ENCODE assay signal across 28 cellular contexts in genomic region chr11:8100151-8100550, GRCh38. TPM values are rescaled to one million over a fixed set of nuclear protein-coding genes. Genes with fewer than 3 reads are reported as not detected.
DNase-seq lines count a peak whose midpoint lies in the region; ATAC-seq and TF ChIP-seq lines count a peak whose summit lies in the region.
"Had no signal": no experiment of that assay in that cellular context is flagged by ENCODE, and none has a peak within 500 bp of the region (broad histone marks: within the 10 kb centered on the region; RNA-seq: fewer than 3 reads in every experiment).

No MANE protein-coding gene starts in this region.

- WGBS in heart left ventricle, 4 donors: 89 to 93% (median 91%) methylated on average over 14 of the region's 14 CpGs
- 83 to 89% (median 87%) methylated on average over 14 of the region's 14 CpGs for WGBS in spleen, 5 donors

- ATAC-seq in heart left ventricle (no peak), left lobe of liver (no peak), sciatic nerve (no peak)
- ATAC-seq: GM23338 had no signal

- H3K36me3 ChIP-seq in right atrium auricular region: peaks cover 45% of the 10 kb centered on the region
- H3K36me3 ChIP-seq in heart left ventricle: peaks cover 0 to 84% (median 55%) of the 10 kb centered on the region in 9 donors
- peaks cover 44% of the 10 kb centered on the region for H3K36me3 ChIP-seq in osteoblast (ENCODE audit: insufficient read depth, low read length)
- H3K36me3 ChIP-seq in spleen: peaks cover 0 to 51% (median 11%) of the 10 kb centered on the region in 6 donors
- H3K36me3 ChIP-seq: SJSA1 had no signal

- TF ChIP-seq POLR2A in heart left ventricle (IDR thresholded peaks at IDR 0.05) (no peak), spleen (IDR thresholded peaks at IDR 0.05) (no peak)

- H3K4me3 ChIP-seq in right atrium auricular region (no peak overlapping the region), heart left ventricle (no peak overlapping the region), osteoblast (ENCODE audit: insufficient read depth, low read length) (no peak overlapping the region), spleen (no peak overlapping the region)
- H3K4me3 ChIP-seq: GM23338, MG63, PC-9, SJSA1 had no signal

- H3K4me2 ChIP-seq in osteoblast (ENCODE audit: insufficient read depth, low read length): no peak overlapping the region
- H3K4me2 ChIP-seq: GM23338, PC-9 had no signal

- no peak for TF ChIP-seq CTCF in right atrium auricular region (IDR thresholded peaks at IDR 0.05)
- no peak for TF ChIP-seq CTCF in heart left ventricle (IDR thresholded peaks at IDR 0.05)
- no peak for TF ChIP-seq CTCF in osteoblast (IDR thresholded peaks at IDR 0.05; ENCODE audit: extremely low read depth, low read depth, low read length)
- TF ChIP-seq CTCF in spleen (IDR thresholded peaks at IDR 0.05 in 8 of 11, conservative IDR thresholded peaks at IDR 0.05 in 3 of 11): no peak

- no peaks in the 10 kb centered on the region for H3K9me3 ChIP-seq in right atrium auricular region
- H3K9me3 ChIP-seq in heart left ventricle: no peaks in the 10 kb centered on the region
- no peaks in the 10 kb centered on the region for H3K9me3 ChIP-seq in osteoblast (ENCODE audit: low read depth, low read length)
- H3K9me3 ChIP-seq in spleen: no peaks in the 10 kb centered on the region
- H3K9me3 ChIP-seq: MG63, SJSA1 had no signal

- peak; percentile 34 for DNase-seq in right atrium auricular region (ENCODE audit: low spot score)
- DNase-seq in heart left ventricle: no peak
- DNase-seq in left lobe of liver (ENCODE audit: low spot score): peak; percentile 28
- DNase-seq in sciatic nerve (ENCODE audit: low spot score): peak; percentile 40
- DNase-seq in osteoblast (ENCODE audit: insufficient read length, low spot score, missing footprints): no peak
- no peak for DNase-seq in NCI-H345 (lab: John Stamatoyannopoulos, UW)
- no peak for DNase-seq in spleen
- DNase-seq: Calu3; DMS79 treated with DMSO at 0.1 percent for 48 hours; GF-D8; H9; HFFc6; IMR-90; KG1; MG63; NCI-H1105 treated with DMSO at 0.1 percent for 48 hours; NCI-H146; NCI-H1930; NCI-H2107; NCI-H446; NCI-H524 treated with DMSO at 0.1 percent for 48 hours; NCI-H82; NK-92 treated with Interleukin-12 subunit alpha and Interleukin-12 subunit beta, amount 100 ng/mL, for 24 hours; PC-9; Right ventricle myocardium superior; RPMI8226 had no signal

- H3K27ac ChIP-seq in right atrium auricular region (no peak overlapping the region), heart left ventricle (no peak overlapping the region), osteoblast (ENCODE audit: low read depth, low read length) (no peak overlapping the region), spleen (no peak overlapping the region)
- H3K27ac ChIP-seq: PC-9, SJSA1 had no signal

- H3K27me3 ChIP-seq in right atrium auricular region (no peaks in the 10 kb centered on the region), heart left ventricle (no peaks in the 10 kb centered on the region), osteoblast (ENCODE audit: insufficient read depth, low read length) (no peaks in the 10 kb centered on the region), spleen (replicated peaks in 1 of 7) (no peaks in the 10 kb centered on the region)
- H3K27me3 ChIP-seq: MG63, SJSA1 had no signal

- intact Hi-C loops in heart left ventricle (cut with DNase I): no loop called here
- intact Hi-C loops in sciatic nerve (cut with DNase I): no loop called here
- intact Hi-C loops in spleen (cut with DNase I; ENCODE audit: low total_unique reads): no loop called here

- H3K4me1 ChIP-seq in right atrium auricular region: no peaks in the 10 kb centered on the region
- H3K4me1 ChIP-seq in heart left ventricle: peaks cover 0 to 7% (median 0%) of the 10 kb centered on the region in 12 donors
- H3K4me1 ChIP-seq in osteoblast (ENCODE audit: insufficient read depth, low read length): peaks cover 17% of the 10 kb centered on the region
- H3K4me1 ChIP-seq in spleen: no peaks in the 10 kb centered on the region
- H3K4me1 ChIP-seq: SJSA1 had no signal

- no peak overlapping the region for H2AFZ ChIP-seq in osteoblast (ENCODE audit: low read length)
- H2AFZ ChIP-seq: GM23338, PC-9 had no signal

- H3K79me2 ChIP-seq in osteoblast (ENCODE audit: insufficient read depth, low read length): no peaks in the 10 kb centered on the region

- H4K20me1 ChIP-seq in osteoblast (ENCODE audit: insufficient read depth, low read length): peaks cover 7% of the 10 kb centered on the region

RNA-seq across cellular contexts. Expression of gene TUB, which starts 19.1 kb away (rescaled TPM):
- total RNA-seq in right atrium auricular region (10 to 100 TPM; 11.3 to 22.9 TPM), heart left ventricle (10 to 100 TPM; 11.7 to 38.8 (median 18.9) TPM), left lobe of liver (1.2 TPM), sciatic nerve (12.9 TPM), osteoblast (19.2 and 23.5 TPM in 2 replicates), spleen (1 to 10 TPM; 1.4 to 3.2 (median 2.1) TPM)
- polyA plus RNA-seq in heart left ventricle (1 to 10 TPM; 4.7 to 5.7 TPM), spleen (under 1 TPM; 0.17 to 0.42 (median 0.21) TPM)
- total RNA-seq: PC-9 had no signal

Comparison
In these comparisons a context has a peak if more than half of its experiments do, and no peak if none do; other contexts are left out.
1. DNase-seq: peak in right atrium auricular region (single experiment), left lobe of liver (single experiment) and sciatic nerve (single experiment); none in heart left ventricle (0 of 5), osteoblast (single experiment), NCI-H345 (single experiment) and spleen (single experiment).